8 cellular contexts compared by ENCODE assay signal in the genomic region with DNA sequence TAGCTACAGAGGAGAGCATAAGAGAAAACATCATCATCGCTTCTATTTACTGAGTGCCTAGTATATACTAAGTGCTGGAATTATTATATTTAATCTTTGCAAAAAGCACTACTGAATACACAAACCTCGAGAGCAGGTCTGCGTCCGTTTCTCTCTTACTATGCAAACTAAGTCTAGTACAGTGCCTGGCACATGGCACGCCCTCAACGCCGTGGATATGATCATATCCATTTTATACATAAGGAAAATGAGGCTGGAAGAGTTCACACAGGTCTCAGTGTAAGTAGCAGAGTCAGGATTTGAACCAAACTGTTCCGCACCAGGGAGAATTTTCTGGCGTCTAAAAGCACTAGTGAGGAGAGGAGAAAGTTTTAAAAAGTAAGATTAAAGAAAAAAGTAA. TPM values are rescaled to one million over a fixed set of nuclear protein-coding genes. Genes with fewer than 3 reads are reported as not detected.
A peak's percentile ranks its signal among the peaks of the same experiment; 100 is the strongest.
DNase-seq lines count a peak whose midpoint lies in the region; ATAC-seq and TF ChIP-seq lines count a peak whose summit lies in the region.

No MANE protein-coding gene starts in this region.

- no peaks in the 10 kb centered on the region for H3K27me3 ChIP-seq in layer of hippocampus (ENCODE audit: control insufficient read depth, insufficient read depth, low read length)
- no peaks in the 10 kb centered on the region for H3K27me3 ChIP-seq in thoracic aorta (replicated peaks; ENCODE audit: insufficient read depth)

- H3K27ac ChIP-seq in layer of hippocampus (ENCODE audit: low read depth, low read length) (peak overlapping the region; percentile 99), thoracic aorta (peak overlapping the region; percentile 75 to 85)

- H3K36me3 ChIP-seq in thoracic aorta = peaks cover 5% of the 10 kb centered on the region

- peaks cover 33 to 67% of the 10 kb centered on the region in 2 donors for H3K4me1 ChIP-seq in thoracic aorta (ENCODE audit: control insufficient read depth in 1 of 2, low read depth in 2 of 2)

- intact Hi-C loops in activated naive CD4-positive, alpha-beta T cell treated with anti-CD3 and anti-CD28 coated beads for 36 hours (cut with micrococcal nuclease) = loop anchor here (1.0 to 10.0 kb wide), 5 partner anchors 79 to 692 kb away; a partner anchor contains a TSS

- ATAC-seq in activated naive CD4-positive, alpha-beta T cell treated with anti-CD3 and anti-CD28 coated beads, Interleukin-2, amount 50 U/mL, for 72 hours = no peak
- ATAC-seq in thoracic aorta (ENCODE audit: insufficient number of reproducible peaks, low FRiP score, low read depth) (no peak), HG03354 (IDR thresholded peaks at IDR 0.05; ENCODE audit: poor library complexity, severe bottlenecking, unreplicated experiment) (no peak), GM18511 (IDR thresholded peaks at IDR 0.05; ENCODE audit: unreplicated experiment) (no peak)

- H3K4me3 ChIP-seq in thoracic aorta = peak overlapping the region; percentile 91

- H3K9me3 Mint-ChIP-seq in activated naive CD4-positive, alpha-beta T cell treated with anti-CD3 and anti-CD28 coated beads for 36 hours = no peaks in the 10 kb centered on the region
- no peaks in the 10 kb centered on the region for H3K9me3 Mint-ChIP-seq in activated naive CD4-positive, alpha-beta T cell treated with anti-CD3 and anti-CD28 coated beads, Interleukin-2, amount 50 U/mL, for 72 hours

- H3K4me3 Mint-ChIP-seq in activated naive CD4-positive, alpha-beta T cell treated with anti-CD3 and anti-CD28 coated beads for 36 hours = peak overlapping the region; percentile 82

- no peak overlapping the region for H3K27ac Mint-ChIP-seq in activated naive CD4-positive, alpha-beta T cell treated with anti-CD3 and anti-CD28 coated beads for 36 hours
- H3K27ac Mint-ChIP-seq in activated naive CD4-positive, alpha-beta T cell treated with anti-CD3 and anti-CD28 coated beads, Interleukin-2, amount 50 U/mL, for 72 hours = peak overlapping the region; percentile 85 to 89

- H3K36me3 Mint-ChIP-seq in activated naive CD4-positive, alpha-beta T cell treated with anti-CD3 and anti-CD28 coated beads for 36 hours (ENCODE audit: low read depth) = no peaks in the 10 kb centered on the region
- H3K36me3 Mint-ChIP-seq in activated naive CD4-positive, alpha-beta T cell treated with anti-CD3 and anti-CD28 coated beads, Interleukin-2, amount 50 U/mL, for 72 hours = peaks cover 6 to 10% of the 10 kb centered on the region in 2 donors

- peaks cover 55% of the 10 kb centered on the region for H3K4me1 Mint-ChIP-seq in activated naive CD4-positive, alpha-beta T cell treated with anti-CD3 and anti-CD28 coated beads for 36 hours (ENCODE audit: low read depth)

- no peaks in the 10 kb centered on the region for H3K27me3 Mint-ChIP-seq in activated naive CD4-positive, alpha-beta T cell treated with anti-CD3 and anti-CD28 coated beads for 36 hours (ENCODE audit: low read depth)

- CTCF ChIA-PET in activated naive CD4-positive, alpha-beta T cell treated with anti-CD3 and anti-CD28 coated beads for 36 hours (lab: Charles Lee) = interaction anchor here (0.6 to 9.9 kb wide), 6 partner anchors 16 to 232 kb away, joined by 3 to 181 read pairs (median 5); a partner anchor contains a TSS

- no peak for DNase-seq in activated naive CD4-positive, alpha-beta T cell treated with anti-CD3 and anti-CD28 coated beads for 36 hours
- DNase-seq in activated naive CD4-positive, alpha-beta T cell (lab: John Stamatoyannopoulos, UW) = no peak
- DNase-seq in activated naive CD4-positive, alpha-beta T cell treated with anti-CD3 and anti-CD28 coated beads, Interleukin-2, amount 50 U/mL, for 72 hours (ENCODE audit: low spot score in 2 of 2) = no peak
- DNase-seq in thoracic aorta (ENCODE audit: low spot score) (no peak), H4 (ENCODE audit: low spot score) (no peak)

- H3K9me3 ChIP-seq in thoracic aorta = no peaks in the 10 kb centered on the region

- TF ChIP-seq CTCF in thoracic aorta (IDR thresholded peaks at IDR 0.05) = no peak

RNA-seq across cellular contexts. Expression of a gene that starts 17.6 kb away (rescaled TPM):
- total RNA-seq in activated naive CD4-positive, alpha-beta T cell treated with anti-CD3 and anti-CD28 coated beads for 36 hours = 10 to 100 TPM; 24.4 to 27.5 TPM
- 10 to 100 TPM; 16.2 to 69.6 TPM for total RNA-seq in activated naive CD4-positive, alpha-beta T cell treated with anti-CD3 and anti-CD28 coated beads, Interleukin-2, amount 50 U/mL, for 72 hours
- 10 to 100 TPM; 87.7 to 92.8 TPM for total RNA-seq in thoracic aorta
- total RNA-seq in H4 (2014; rRNA removed; shearing (Covaris generic)) = 16.7 and 17.4 TPM in 2 replicates
